Comparison of ENCODE assay signal across 10 cellular contexts in genomic region chr18:77098033-77098432, GRCh38. TPM values are rescaled to one million over a fixed set of nuclear protein-coding genes. Genes with fewer than 3 reads are reported as not detected.
DNase-seq lines count a peak whose midpoint lies in the region; ATAC-seq lines count a peak whose summit lies in the region.
"Had no signal": no experiment of that assay in that cellular context is flagged by ENCODE, and none has a peak within 500 bp of the region (broad histone marks: within the 10 kb centered on the region; RNA-seq: fewer than 3 reads in every experiment).

No MANE protein-coding gene starts in this region.

- peaks cover 34% of the 10 kb centered on the region for H3K4me1 ChIP-seq in GM23248 (ENCODE audit: insufficient read depth)

- H3K9me3 ChIP-seq in GM23248 (ENCODE audit: low read depth): no peaks in the 10 kb centered on the region

- peak overlapping the region; percentile 18 for H3K4me2 ChIP-seq in GM23248 (ENCODE audit: unreplicated experiment)

- no peak overlapping the region for H3K4me3 ChIP-seq in GM23248

- H3K27me3 Mint-ChIP-seq in activated naive CD8-positive, alpha-beta T cell treated with anti-CD3 and anti-CD28 coated beads, Interleukin-2, amount 10 ng/mL, durations not matched to agents 7 days and 5 days: no peaks in the 10 kb centered on the region
- H3K27me3 Mint-ChIP-seq: memory B cell had no signal

- H3K36me3 ChIP-seq in GM23248 (ENCODE audit: low read depth): no peaks in the 10 kb centered on the region

- peaks cover 37% of the 10 kb centered on the region for H3K36me3 Mint-ChIP-seq in activated naive CD8-positive, alpha-beta T cell treated with anti-CD3 and anti-CD28 coated beads, Interleukin-2, amount 10 ng/mL, durations not matched to agents 7 days and 5 days

- 30 to 36% methylated on average over 2 of the region's 2 CpGs for WGBS in GM23248 (ENCODE audit: low coverage in 1 of 2, low lambda C conversion rate in 2 of 2, missing lambda C conversion rate in 2 of 2), 2 experiments

- H3K27ac ChIP-seq in GM23248: no peak overlapping the region

- peak; percentile 50 to 60 for DNase-seq in AML-193 (lab: John Stamatoyannopoulos, UW)
- peak; percentile 35 for DNase-seq in GM23248
- no peak for DNase-seq in activated naive CD8-positive, alpha-beta T cell treated with anti-CD3 and anti-CD28 coated beads, Interleukin-2, amount 10 ng/mL, durations not matched to agents 7 days and 5 days
- DNase-seq in medulla oblongata (ENCODE audit: extremely low spot score): peak; percentile 48
- no peak for DNase-seq in activated effector memory CD4-positive, alpha-beta T cell treated with anti-CD3 and anti-CD28 coated beads, Interleukin-2, amount 50 U/mL, for 16 hours
- DNase-seq in nucleus accumbens (lab: John Stamatoyannopoulos, UW): no peak
- DNase-seq in epidermal melanocyte (ENCODE audit: insufficient read length, low spot score): no peak
- DNase-seq: cortex of kidney had no signal

- H3K9me2 ChIP-seq in GM23248 (ENCODE audit: insufficient read depth): no peaks in the 10 kb centered on the region

- in situ Hi-C loops in GM23248 (cut with MboI): no loop called here

- no peaks in the 10 kb centered on the region for H3K79me2 ChIP-seq in GM23248 (ENCODE audit: insufficient read depth)

- no peak overlapping the region for H3K4me3 Mint-ChIP-seq in activated naive CD8-positive, alpha-beta T cell treated with anti-CD3 and anti-CD28 coated beads, Interleukin-2, amount 10 ng/mL, durations not matched to agents 7 days and 5 days
- H3K4me3 Mint-ChIP-seq: memory B cell had no signal

- H3K9ac ChIP-seq in GM23248: no peak overlapping the region

- H3K9me3 Mint-ChIP-seq in activated naive CD8-positive, alpha-beta T cell treated with anti-CD3 and anti-CD28 coated beads, Interleukin-2, amount 10 ng/mL, durations not matched to agents 7 days and 5 days: no peaks in the 10 kb centered on the region
- H3K9me3 Mint-ChIP-seq: memory B cell had no signal

- H3K27ac Mint-ChIP-seq in activated naive CD8-positive, alpha-beta T cell treated with anti-CD3 and anti-CD28 coated beads, Interleukin-2, amount 10 ng/mL, durations not matched to agents 7 days and 5 days: peak overlapping the region; percentile 95

- no peak overlapping the region for H2AFZ ChIP-seq in GM23248

- POLR2A ChIA-PET in activated naive CD8-positive, alpha-beta T cell treated with anti-CD3 and anti-CD28 coated beads, Interleukin-2, amount 10 ng/mL, durations not matched to agents 7 days and 5 days (lab: Charles Lee): interaction anchor here (0.6 to 5.9 kb wide), 6 partner anchors 18 to 36 kb away, joined by 3 to 76 read pairs (median 4); partner anchors contain the start of gene MBP

- peaks cover 74% of the 10 kb centered on the region for H3K4me1 Mint-ChIP-seq in activated naive CD8-positive, alpha-beta T cell treated with anti-CD3 and anti-CD28 coated beads, Interleukin-2, amount 10 ng/mL, durations not matched to agents 7 days and 5 days

- peaks cover 22% of the 10 kb centered on the region for H3F3A ChIP-seq in GM23248 (ENCODE audit: insufficient read depth)

- H4K20me1 ChIP-seq in GM23248 (ENCODE audit: insufficient read depth): no peaks in the 10 kb centered on the region

- ATAC-seq in activated naive CD8-positive, alpha-beta T cell treated with anti-CD3 and anti-CD28 coated beads, Interleukin-2, amount 10 ng/mL, durations not matched to agents 7 days and 5 days (ENCODE audit: low read depth): no peak
- ATAC-seq in HG03457 (IDR thresholded peaks at IDR 0.05; ENCODE audit: unreplicated experiment): no peak

- no peaks in the 10 kb centered on the region for H3K27me3 ChIP-seq in GM23248 (replicated peaks; ENCODE audit: insufficient read depth)

RNA-seq across cellular contexts. Expression of gene MBP, which starts 34.5 kb away (rescaled TPM):
- 2.2 and 2.7 TPM in 2 replicates for total RNA-seq in GM23248 (2014; rRNA removed; shearing (Covaris generic))
- polyA plus RNA-seq in GM23248 (2016; fragmentation: Nextera tagmentation; extraction: Ambion mirVana): 2.9 and 3.3 TPM in 2 replicates
- 100 to 1,000 TPM; 138 to 148 TPM for total RNA-seq in activated naive CD8-positive, alpha-beta T cell treated with anti-CD3 and anti-CD28 coated beads, Interleukin-2, amount 10 ng/mL, durations not matched to agents 7 days and 5 days

Comparison
In these comparisons a context has a peak if more than half of its experiments do, and no peak if none do; other contexts are left out.
1. DNase-seq: peak in AML-193 (2 of 2), GM23248 (single experiment) and medulla oblongata (single experiment); none in activated naive CD8-positive, alpha-beta T cell treated with anti-CD3 and anti-CD28 coated beads, Interleukin-2, amount 10 ng/mL, durations not matched to agents 7 days and 5 days (single experiment), activated effector memory CD4-positive, alpha-beta T cell treated with anti-CD3 and anti-CD28 coated beads, Interleukin-2, amount 50 U/mL, for 16 hours (single experiment), nucleus accumbens (0 of 56) and epidermal melanocyte (single experiment).
2. RNA of gene MBP, which starts 34.5 kb away (total RNA-seq): 138 to 148 TPM in activated naive CD8-positive, alpha-beta T cell treated with anti-CD3 and anti-CD28 coated beads, Interleukin-2, amount 10 ng/mL, durations not matched to agents 7 days and 5 days; 2.2 to 2.7 TPM in GM23248; every median in the first group is over 10 times any median in the second.